Comparison of ENCODE assay signal across 9 cellular contexts in the genomic region with DNA sequence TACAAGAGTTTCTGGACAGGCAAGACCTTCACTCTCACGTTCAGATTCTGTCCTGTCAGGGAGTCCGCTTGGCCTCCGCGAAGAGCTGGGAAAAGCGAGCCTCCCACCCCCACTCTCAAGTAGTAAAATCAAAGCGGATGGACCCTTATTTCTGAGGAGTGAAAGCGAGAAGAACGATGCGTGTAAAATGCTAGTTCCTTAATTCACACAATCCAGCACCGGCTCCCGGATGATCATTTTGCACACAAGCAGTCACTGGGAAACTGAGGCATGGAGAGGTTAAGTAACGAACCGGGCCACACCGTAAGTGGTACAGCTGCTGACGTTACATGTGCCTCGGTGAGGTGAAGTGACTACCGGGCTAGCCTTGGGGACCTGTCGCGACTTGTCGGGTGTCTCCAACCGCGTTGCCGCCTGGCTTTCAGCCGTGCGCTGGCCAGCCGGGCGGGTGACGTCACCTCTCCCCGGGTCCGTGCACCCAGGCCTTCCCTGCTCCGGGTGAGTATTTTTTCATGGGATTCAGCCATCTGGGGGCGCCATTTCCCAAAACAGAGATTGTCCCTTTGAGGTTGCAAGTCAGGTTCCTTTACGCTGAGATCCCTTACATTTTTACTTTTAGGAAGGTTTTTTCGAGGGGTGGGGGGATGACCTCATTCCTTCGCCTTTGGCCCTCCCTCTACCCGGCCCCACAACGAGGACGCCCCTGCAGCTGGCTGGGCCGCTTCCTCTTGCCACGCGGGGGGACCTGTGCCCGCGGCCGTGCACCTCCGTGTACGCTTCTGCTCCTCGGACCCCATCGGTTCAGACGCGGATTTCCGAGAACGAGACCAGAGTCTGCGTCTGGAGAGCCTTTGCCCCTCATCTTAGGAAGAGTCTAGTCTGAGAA. TPM values are rescaled to one million over a fixed set of nuclear protein-coding genes. Genes with fewer than 3 reads are reported as not detected.
A peak's percentile ranks its signal among the peaks of the same experiment; 100 is the strongest.
DNase-seq lines count a peak whose midpoint lies in the region; ATAC-seq and TF ChIP-seq lines count a peak whose summit lies in the region.
"Had no signal": no experiment of that assay in that cellular context is flagged by ENCODE, and none has a peak within 500 bp of the region (broad histone marks: within the 10 kb centered on the region; RNA-seq: fewer than 3 reads in every experiment).

No MANE protein-coding gene starts in this region.

- peak overlapping the region; percentile 71 for H3K4me3 Mint-ChIP-seq in natural killer cell

- peak; percentile 9 for TF ChIP-seq CTCF in fibroblast of pulmonary artery (IDR thresholded peaks at IDR 0.05; ENCODE audit: low read length, missing control alignments)
- no peak for TF ChIP-seq CTCF in natural killer cell (IDR thresholded peaks at IDR 0.05)

- 13% methylated on average over 40 to 53 of the region's 53 CpGs for WGBS in GM23248 (ENCODE audit: low coverage in 1 of 2, low lambda C conversion rate in 2 of 2, missing lambda C conversion rate in 2 of 2), 2 experiments
- 7 to 8% methylated on average over 53 of the region's 53 CpGs for WGBS in aorta, 2 donors

- H3K4me3 ChIP-seq in GM23248: peak overlapping the region; percentile 58
- H3K4me3 ChIP-seq in fibroblast of pulmonary artery (replicated peaks; ENCODE audit: low read depth, low read length): peak overlapping the region; percentile 0
- H3K4me3 ChIP-seq in aorta (ENCODE audit: low read length in 2 of 2): no peak overlapping the region
- H3K4me3 ChIP-seq: SJSA1 had no signal

- H3K9me2 ChIP-seq in GM23248 (ENCODE audit: insufficient read depth): no peaks in the 10 kb centered on the region

- 0 out of 2 replicates have a peak overlapping the region, but pooled peaks have one; percentile 15 for H3K9ac ChIP-seq in GM23248

- no peak overlapping the region for H3K27ac Mint-ChIP-seq in natural killer cell

- DNase-seq in GM23248: peak; percentile 81
- peak; percentile 65 to 77 for DNase-seq in activated CD4-positive, alpha-beta T cell treated with anti-CD3 and anti-CD28 coated beads, Interleukin-2, amount 50 U/mL, for 48 hours
- peak; percentile 29 for DNase-seq in fibroblast of pulmonary artery (ENCODE audit: low read depth)
- DNase-seq in natural killer cell: no peak
- peak; percentile 74 to 87 for DNase-seq in aorta
- no peak for DNase-seq in SW 1271 (lab: John Stamatoyannopoulos, UW)

- H3K36me3 ChIP-seq in GM23248 (ENCODE audit: low read depth) (no peaks in the 10 kb centered on the region), aorta (ENCODE audit: control insufficient read depth in 1 of 2, insufficient read depth in 2 of 2, low read length in 1 of 2) (no peaks in the 10 kb centered on the region)
- H3K36me3 ChIP-seq: SJSA1 had no signal

- no peaks in the 10 kb centered on the region for H4K20me1 ChIP-seq in GM23248 (ENCODE audit: insufficient read depth)

- no peaks in the 10 kb centered on the region for H3F3A ChIP-seq in GM23248 (ENCODE audit: insufficient read depth)

- H3K79me2 ChIP-seq in GM23248 (ENCODE audit: insufficient read depth): no peaks in the 10 kb centered on the region

- no peaks in the 10 kb centered on the region for H3K9me3 Mint-ChIP-seq in natural killer cell

- no peaks in the 10 kb centered on the region for H3K36me3 Mint-ChIP-seq in natural killer cell

- no peak overlapping the region for H3K27ac ChIP-seq in GM23248
- no peak overlapping the region for H3K27ac ChIP-seq in aorta (ENCODE audit: low read depth in 1 of 2, low read length in 2 of 2)
- H3K27ac ChIP-seq: SJSA1 had no signal

- H3K9me3 ChIP-seq in GM23248 (ENCODE audit: low read depth): no peaks in the 10 kb centered on the region
- H3K9me3 ChIP-seq in aorta (ENCODE audit: control insufficient read depth, low read length): no peaks in the 10 kb centered on the region
- H3K9me3 ChIP-seq: SJSA1 had no signal

- peaks cover 9 to 25% of the 10 kb centered on the region in 2 donors for H3K4me1 Mint-ChIP-seq in natural killer cell

- intact Hi-C loops in natural killer cell (cut with micrococcal nuclease) (no loop called here), aorta (cut with DNase I) (no loop called here)

- H3K4me1 ChIP-seq in GM23248 (ENCODE audit: insufficient read depth) (0 out of 2 replicates have a peak, but pooled peaks cover 4% of the 10 kb centered on the region), aorta (ENCODE audit: control insufficient read depth in 1 of 2, insufficient read depth in 2 of 2, low read length in 2 of 2) (peaks cover 0 to 2% of the 10 kb centered on the region in 2 donors)
- H3K4me1 ChIP-seq: SJSA1 had no signal

- H3K27me3 Mint-ChIP-seq in natural killer cell (ENCODE audit: low read depth in 2 of 2): peaks cover 75 to 83% of the 10 kb centered on the region in 2 donors

- ATAC-seq in natural killer cell (no peak), aorta (ENCODE audit: low FRiP score) (peak; percentile 55), HG03378 (IDR thresholded peaks at IDR 0.05; ENCODE audit: unreplicated experiment) (no peak), GM21423 (IDR thresholded peaks at IDR 0.05; ENCODE audit: unreplicated experiment) (no peak)

- peak overlapping the region; percentile 76 for H3K4me2 ChIP-seq in GM23248 (ENCODE audit: unreplicated experiment)

- H3K27me3 ChIP-seq in GM23248 (replicated peaks; ENCODE audit: insufficient read depth) (peaks cover 50% of the 10 kb centered on the region), aorta (ENCODE audit: control insufficient read depth in 1 of 2, insufficient read depth in 2 of 2, low read length in 1 of 2) (no peaks in the 10 kb centered on the region)

- in situ Hi-C loops in GM23248 (cut with MboI): loop anchor here (10.0 kb wide), 1 partner anchor 523 kb away; no protein-coding TSS in a partner anchor

- peak overlapping the region; percentile 39; the same call in 1 of the 2 replicates for H2AFZ ChIP-seq in GM23248

RNA-seq across cellular contexts. Expression of a gene that starts 3.4 kb away (rescaled TPM):
- 0.63 and 0.65 TPM in 2 replicates for total RNA-seq in GM23248 (2014; rRNA removed; shearing (Covaris generic))
- polyA plus RNA-seq in GM23248 (2016; fragmentation: Nextera tagmentation; extraction: Ambion mirVana) (1.6 and 2.4 TPM in 2 replicates), aorta (10 to 100 TPM in 1 of 2 donors, under 1 TPM in 1; 0.92 to 13.0 TPM)
- total RNA-seq in natural killer cell (not detected), aorta (1,000 to 10,000 TPM in 1 of 2 donors, 10 to 100 TPM in 1; 91.0 to 1,198 TPM)
- total RNA-seq: SJSA1 had no signal

RNA-seq across cellular contexts. Expression of a gene that starts 32.4 kb away (rescaled TPM):
- not detected in 2 replicates for total RNA-seq in GM23248 (2014; rRNA removed; shearing (Covaris generic))
- polyA plus RNA-seq in GM23248 (2016; fragmentation: Nextera tagmentation; extraction: Ambion mirVana) (not detected in 2 replicates), aorta (under 1 TPM in 1 of 2 donors, not detected in 1; 0.33 TPM)
- total RNA-seq in natural killer cell (under 1 TPM in 1 of 3 donors, not detected in 2; 0.07 TPM), aorta (1 to 10 TPM in 1 of 2 donors, not detected in 1; 1.0 TPM)
- total RNA-seq: SJSA1 had no signal

Comparison
In these comparisons a context has a peak if more than half of its experiments do, and no peak if none do; other contexts are left out.
1. DNase-seq: peak in GM23248 (single experiment), activated CD4-positive, alpha-beta T cell treated with anti-CD3 and anti-CD28 coated beads, Interleukin-2, amount 50 U/mL, for 48 hours (2 of 2), fibroblast of pulmonary artery (single experiment) and aorta (2 of 2); none in natural killer cell (single experiment) and SW 1271 (0 of 2).
2. H3K4me3 ChIP-seq: peak in GM23248 (single experiment) and fibroblast of pulmonary artery (single experiment); none in aorta (0 of 2).
3. RNA of a gene that starts 3.4 kb away (total RNA-seq): 91.0 to 1,198 TPM in aorta; 0.63 to 0.65 TPM in GM23248 and not detected in natural killer cell; every median in the first group is over 10 times any median in the second.